Comparison of ENCODE assay signal across 26 cellular contexts in genomic region chr11:3081386-3081751, GRCh38. TPM values are rescaled to one million over a fixed set of nuclear protein-coding genes. Genes with fewer than 3 reads are reported as not detected.
DNase-seq lines count a peak whose midpoint lies in the region; ATAC-seq, FAIRE-seq and TF ChIP-seq lines count a peak whose summit lies in the region.
"Had no signal": no experiment of that assay in that cellular context is flagged by ENCODE, and none has a peak within 500 bp of the region (broad histone marks: within the 10 kb centered on the region; RNA-seq: fewer than 3 reads in every experiment).

No MANE protein-coding gene starts in this region.

- H2BK20ac ChIP-seq in IMR-90 (ENCODE audit: low read depth, low read length) (no peak overlapping the region), H1 (ENCODE audit: low read length) (no peak overlapping the region)

- H3K27me3 ChIP-seq in HepG2 (ENCODE audit: control insufficient read depth in 1 of 2, insufficient read depth in 2 of 2, low read length in 2 of 2): no peaks in the 10 kb centered on the region; a peak in 1 of 5 replicates
- H3K27me3 ChIP-seq in right lobe of liver: no peaks in the 10 kb centered on the region
- 0 out of 2 replicates have a peak, but pooled peaks cover 1% of the 10 kb centered on the region for H3K27me3 ChIP-seq in IMR-90 (ENCODE audit: control insufficient read depth, insufficient read depth, low read length)
- H3K27me3 ChIP-seq in H1 (replicated peaks in 1 of 4; ENCODE audit: control insufficient read depth in 3 of 4, extremely low read depth in 1 of 4, insufficient read depth in 3 of 4, low read length in 3 of 4): no peaks in the 10 kb centered on the region
- H3K27me3 ChIP-seq in MG63: no peaks in the 10 kb centered on the region
- no peaks in the 10 kb centered on the region for H3K27me3 ChIP-seq in effector memory CD4-positive, alpha-beta T cell (replicated peaks; ENCODE audit: control insufficient read depth, insufficient read depth, low read length, poor library complexity, severe bottlenecking)
- H3K27me3 ChIP-seq: BE2C, BLaER1 had no signal

- peaks cover 13% of the 10 kb centered on the region for H3K4me1 ChIP-seq in HepG2 (ENCODE audit: insufficient read depth, low read length)
- no peaks in the 10 kb centered on the region for H3K4me1 ChIP-seq in right lobe of liver
- H3K4me1 ChIP-seq in IMR-90 (ENCODE audit: control insufficient read depth, insufficient read depth, low read length): no peaks in the 10 kb centered on the region; the same call in 1 of the 2 replicates
- no peaks in the 10 kb centered on the region for H3K4me1 ChIP-seq in H1 (replicated peaks in 1 of 4; ENCODE audit: control insufficient read depth in 3 of 4, insufficient read depth in 4 of 4, low read length in 3 of 4)
- no peaks in the 10 kb centered on the region for H3K4me1 ChIP-seq in effector memory CD4-positive, alpha-beta T cell (ENCODE audit: control insufficient read depth, insufficient read depth, low read length, poor library complexity, severe bottlenecking)
- H3K4me1 ChIP-seq: BE2C, BLaER1 had no signal

- H3K9ac ChIP-seq in HepG2 (ENCODE audit: insufficient read depth, low read depth, low read length) (no peak overlapping the region), IMR-90 (ENCODE audit: low read depth, low read length) (no peak overlapping the region), H1 (replicated peaks in 1 of 4; ENCODE audit: extremely low read depth in 1 of 4, low read depth in 3 of 4, low read length in 3 of 4) (no peak overlapping the region)
- H3K9ac ChIP-seq: BLaER1 had no signal

- BruUV-seq in HepG2 (replicated peaks; lab: Mats Ljungman, UMichigan) (no TSS peak), IMR-90 (replicated peaks; lab: Mats Ljungman, UMichigan) (no TSS peak)

- H3K79me1 ChIP-seq in IMR-90 (ENCODE audit: low read depth in 1 of 2, low read length in 2 of 2): no peaks in the 10 kb centered on the region
- no peaks in the 10 kb centered on the region for H3K79me1 ChIP-seq in H1 (ENCODE audit: low read depth, low read length)

- FAIRE-seq in HepG2 (lab: Jason Lieb, UNC) (no peak), H1 (lab: Jason Lieb, UNC) (no peak)
- FAIRE-seq: GM12878, GM12892, GM18507, GM19239 had no signal

- H4K8ac ChIP-seq in IMR-90 (ENCODE audit: low read depth in 2 of 2, low read length in 2 of 2) (no peak overlapping the region), H1 (ENCODE audit: extremely low read depth, insufficient read depth, low read length) (no peak overlapping the region)

- H3K14ac ChIP-seq in IMR-90 (replicated peaks; ENCODE audit: low read depth, low read length) (no peak overlapping the region), H1 (ENCODE audit: insufficient read length) (no peak overlapping the region)

- H4K20me1 ChIP-seq in HepG2 (ENCODE audit: insufficient read depth, low read length) (no peaks in the 10 kb centered on the region), IMR-90 (ENCODE audit: insufficient read depth, low read length) (no peaks in the 10 kb centered on the region), H1 (replicated peaks in 1 of 2; ENCODE audit: control insufficient read depth in 1 of 2, insufficient read depth in 2 of 2, low read length in 2 of 2) (no peaks in the 10 kb centered on the region)
- H4K20me1 ChIP-seq: BLaER1 had no signal

- no peak for TF ChIP-seq RAD21 in HepG2 (CRISPR knock-in tag; IDR thresholded peaks at IDR 0.05)
- no peak for TF ChIP-seq RAD21 in IMR-90 (IDR thresholded peaks at IDR 0.05; ENCODE audit: low read length)
- TF ChIP-seq RAD21 in H1 (IDR thresholded peaks at IDR 0.05 in 1 of 2, conservative IDR thresholded peaks at IDR 0.05 in 1 of 2; ENCODE audit: low read depth in 2 of 2, low read length in 2 of 2): no peak

- no peak overlapping the region for H2BK120ac ChIP-seq in IMR-90 (ENCODE audit: low read depth, low read length)
- no peak overlapping the region for H2BK120ac ChIP-seq in H1 (replicated peaks; ENCODE audit: low read depth, low read length)

- no peaks in the 10 kb centered on the region for H3K23me2 ChIP-seq in H1 (ENCODE audit: low read depth, low read length)

- H3K23ac ChIP-seq in IMR-90 (ENCODE audit: low read depth, low read length) (no peak overlapping the region), H1 (ENCODE audit: insufficient read length) (no peak overlapping the region)

- H3K18ac ChIP-seq in IMR-90 (ENCODE audit: low read depth, low read length): no peak overlapping the region
- H3K18ac ChIP-seq in H1 (ENCODE audit: extremely low read depth, low read length): no peak overlapping the region

- H2BK15ac ChIP-seq in IMR-90 (ENCODE audit: low read depth, low read length): no peak overlapping the region
- H2BK15ac ChIP-seq in H1 (ENCODE audit: low read length): no peak overlapping the region

- CTCF ChIA-PET in HepG2 (lab: Yijun Ruan, JAX; ENCODE audit: low intra/inter-chr PET ratio, low total read pairs): no interaction called here
- CTCF ChIA-PET in IMR-90 (lab: Yijun Ruan, JAX): no interaction called here
- CTCF ChIA-PET in H1 (lab: Charles Lee; ENCODE audit: partially characterized antibody): interaction anchor here (0.9 to 1.3 kb wide), 3 partner anchors 8 to 44 kb away, joined by 3 to 6 read pairs (median 5); no protein-coding TSS in a partner anchor

- H3K9me1 ChIP-seq in IMR-90 (ENCODE audit: insufficient read depth, low read length): no peaks in the 10 kb centered on the region

- no peaks in the 10 kb centered on the region for H3K79me2 ChIP-seq in HepG2 (ENCODE audit: insufficient read depth, low read length)
- no peaks in the 10 kb centered on the region for H3K79me2 ChIP-seq in H1 (ENCODE audit: control insufficient read depth in 1 of 2, insufficient read depth in 2 of 2, low read length in 2 of 2)

- DNase-seq in HepG2 (ENCODE audit: low spot score) (no peak), right lobe of liver (no peak), IMR-90 (no peak), H1 (ENCODE audit: low read depth in 1 of 2, low spot score in 2 of 2) (no peak), MG63 (no peak)
- DNase-seq in effector memory CD4-positive, alpha-beta T cell: no peak
- DNase-seq: ACHN; BE2C; C1 segment of cervical spinal cord; CD4-positive, alpha-beta memory T cell; CD4-positive, CD25-positive, alpha-beta regulatory T cell; CD8-positive, alpha-beta memory T cell; COR-L47; DMS 273 treated with DMSO at 0.1 percent for 48 hours; DMS153; DMS53; DMS79; DND-41; EL; GDM1 had no signal

- H3K9me3 ChIP-seq in HepG2 (ENCODE audit: low read length) (no peaks in the 10 kb centered on the region), right lobe of liver (no peaks in the 10 kb centered on the region), IMR-90 (ENCODE audit: control insufficient read depth, insufficient read depth, low read length) (no peaks in the 10 kb centered on the region), H1 (ENCODE audit: insufficient read depth in 2 of 2, low read depth in 1 of 2, low read length in 1 of 2) (no peaks in the 10 kb centered on the region), MG63 (no peaks in the 10 kb centered on the region)
- H3K9me3 ChIP-seq in effector memory CD4-positive, alpha-beta T cell (ENCODE audit: control insufficient read depth, low read length): no peaks in the 10 kb centered on the region
- H3K9me3 ChIP-seq: BE2C, BLaER1 had no signal

- no peak overlapping the region for H4K91ac ChIP-seq in IMR-90 (ENCODE audit: insufficient read depth, low read depth, low read length)
- no peak overlapping the region for H4K91ac ChIP-seq in H1 (replicated peaks; ENCODE audit: insufficient read length, low read length)

- 63% methylated on average over 6 of the region's 6 CpGs for WGBS in HepG2 (ENCODE audit: low lambda C conversion rate)
- WGBS in right lobe of liver (ENCODE audit: insufficient coverage, low coverage, low lambda C conversion rate, missing lambda C conversion rate): 80% methylated on average over 2 of the region's 6 CpGs
- WGBS in IMR-90 (ENCODE audit: extremely low coverage in 2 of 2, insufficient read length in 1 of 2), 2 experiments: no CpG with 5 or more reads among the region's 6 CpGs
- WGBS in H1 (ENCODE audit: extremely low coverage in 1 of 2, insufficient coverage in 1 of 2, insufficient read length in 1 of 2, insufficient replicate concordance in 2 of 2, low coverage in 1 of 2, low lambda C conversion rate in 2 of 2, missing lambda C conversion rate in 1 of 2), 2 experiments: 97% methylated on average over 5 of the region's 6 CpGs; no CpG with 5 or more reads in 1 of the 2 experiments

- H2AK9ac ChIP-seq in IMR-90 (replicated peaks; ENCODE audit: low read depth, low read length, poor library complexity): no peak overlapping the region

- ATAC-seq in HepG2: no peak
- no peak for ATAC-seq in right lobe of liver
- ATAC-seq in IMR-90 (ENCODE audit: low read depth): no peak
- ATAC-seq: GM12878 had no signal

- intact Hi-C loops in HepG2 (cut with micrococcal nuclease; ENCODE audit: unreplicated experiment): no loop called here
- intact Hi-C loops in right lobe of liver (cut with DNase I): no loop called here
- intact Hi-C loops in IMR-90 (cut with micrococcal nuclease): no loop called here

- H3K27ac ChIP-seq in HepG2 (ENCODE audit: extremely low read length, insufficient read depth, low read length) (no peak overlapping the region), right lobe of liver (no peak overlapping the region), IMR-90 (ENCODE audit: insufficient read depth, low read length) (no peak overlapping the region), H1 (ENCODE audit: low read depth, low read length) (no peak overlapping the region)
- H3K27ac ChIP-seq in effector memory CD4-positive, alpha-beta T cell (ENCODE audit: insufficient read depth, low read length, poor library complexity, severe bottlenecking): no peak overlapping the region
- H3K27ac ChIP-seq: 22Rv1, BLaER1 had no signal

- H4K5ac ChIP-seq in IMR-90 (ENCODE audit: low read depth, low read length) (no peak overlapping the region), H1 (ENCODE audit: insufficient read length, low read depth, low read length) (no peak overlapping the region)

- no peak overlapping the region for H2BK5ac ChIP-seq in IMR-90 (ENCODE audit: low read depth, low read length, poor library complexity, severe bottlenecking)
- no peak overlapping the region for H2BK5ac ChIP-seq in H1 (ENCODE audit: low read depth, low read length)

- dilution Hi-C loops in IMR-90 (cut with HindIII; ENCODE audit: low sequenced_read_pairs, unreplicated experiment): no loop called here

- H2AK5ac ChIP-seq in IMR-90 (ENCODE audit: low read depth, low read length) (no peak overlapping the region), H1 (ENCODE audit: low read depth, low read length) (no peak overlapping the region)

- H2AFZ ChIP-seq in HepG2 (ENCODE audit: low read length): no peak overlapping the region
- no peak overlapping the region for H2AFZ ChIP-seq in IMR-90 (replicated peaks; ENCODE audit: low read length, poor library complexity)
- no peak overlapping the region for H2AFZ ChIP-seq in H1 (ENCODE audit: low read length)

- no peak overlapping the region for H2BK12ac ChIP-seq in H1 (ENCODE audit: low read depth, low read length)

- POLR2A ChIA-PET in HepG2 (lab: Yijun Ruan, JAX) (no interaction called here), IMR-90 (lab: Charles Lee; ENCODE audit: unreplicated experiment) (interaction anchor here (0.6 kb wide), 1 partner anchor 14 kb away, joined by 4 read pairs; no protein-coding TSS in a partner anchor), H1 (lab: Charles Lee; ENCODE audit: partially characterized antibody) (interaction anchor here (0.7 kb wide), 1 partner anchor 103 kb away, joined by 3 read pairs; no protein-coding TSS in a partner anchor)

- no peak for TF ChIP-seq EP300 in HepG2 (IDR thresholded peaks at IDR 0.05; ENCODE audit: low read depth in 2 of 2, low read length in 2 of 2)
- TF ChIP-seq EP300 in HepG2 (CRISPR knock-in tag; IDR thresholded peaks at IDR 0.05; ENCODE audit: borderline replicate concordance): no peak
- no peak for TF ChIP-seq EP300 in H1 (IDR thresholded peaks at IDR 0.05; ENCODE audit: borderline replicate concordance in 1 of 2, low read depth in 2 of 2, low read length in 2 of 2)

- H3K4ac ChIP-seq in IMR-90 (ENCODE audit: low read depth, low read length) (no peak overlapping the region), H1 (replicated peaks; ENCODE audit: insufficient read length, low read depth, low read length) (no peak overlapping the region)

- in situ Hi-C loops in HepG2 (cut with HindIII; ENCODE audit: extremely low pct_ligation_motif_present, low pct_unique_long_range_greater_than_20kb) (no loop called here), IMR-90 (cut with MboI; ENCODE audit: low sequenced_read_pairs) (no loop called here)

- H3K36me3 ChIP-seq in HepG2 (replicated peaks in 1 of 2; ENCODE audit: control insufficient read depth in 1 of 2, insufficient read depth in 2 of 2, low read length in 2 of 2): no peaks in the 10 kb centered on the region
- no peaks in the 10 kb centered on the region for H3K36me3 ChIP-seq in right lobe of liver
- no peaks in the 10 kb centered on the region for H3K36me3 ChIP-seq in IMR-90 (ENCODE audit: control insufficient read depth, insufficient read depth, low read length)
- no peaks in the 10 kb centered on the region for H3K36me3 ChIP-seq in H1 (ENCODE audit: control insufficient read depth in 2 of 4, insufficient read depth in 4 of 4, low read length in 3 of 4)
- no peaks in the 10 kb centered on the region for H3K36me3 ChIP-seq in MG63
- no peaks in the 10 kb centered on the region for H3K36me3 ChIP-seq in effector memory CD4-positive, alpha-beta T cell (ENCODE audit: control insufficient read depth, insufficient read depth, low read length)
- H3K36me3 ChIP-seq: BE2C, BLaER1 had no signal

- H3K56ac ChIP-seq in IMR-90 (ENCODE audit: extremely low read depth, insufficient read depth, low read length): no peak overlapping the region
- no peak overlapping the region for H3K56ac ChIP-seq in H1 (replicated peaks; ENCODE audit: insufficient read length, low read depth, low read length)

- TF ChIP-seq POLR2A in HepG2 (IDR thresholded peaks at IDR 0.05; ENCODE audit: insufficient read depth in 1 of 2, low read depth in 2 of 2, low read length in 2 of 2) (no peak), right lobe of liver (IDR thresholded peaks at IDR 0.05) (no peak), IMR-90 (IDR thresholded peaks at IDR 0.05; ENCODE audit: low read depth, low read length) (no peak), H1 (IDR thresholded peaks at IDR 0.05; ENCODE audit: control extremely low read depth in 1 of 2, low read depth in 2 of 2, low read length in 2 of 2) (no peak)

- H3K4me3 ChIP-seq in HepG2 (replicated peaks in 1 of 3; ENCODE audit: insufficient read depth in 1 of 3, low read depth in 2 of 3, low read length in 3 of 3): no peak overlapping the region
- no peak overlapping the region for H3K4me3 ChIP-seq in right lobe of liver
- no peak overlapping the region for H3K4me3 ChIP-seq in IMR-90 (ENCODE audit: insufficient read depth, low read depth, low read length)
- H3K4me3 ChIP-seq in H1 (ENCODE audit: extremely low read depth in 1 of 4, insufficient read depth in 2 of 4, low read depth in 3 of 4, low read length in 4 of 4): no peak overlapping the region
- H3K4me3 ChIP-seq in MG63: no peak overlapping the region
- no peak overlapping the region for H3K4me3 ChIP-seq in effector memory CD4-positive, alpha-beta T cell (ENCODE audit: insufficient read depth, low read depth, low read length, poor library complexity, severe bottlenecking)
- H3K4me3 ChIP-seq: BLaER1, GM12878 had no signal

- H3K4me2 ChIP-seq in HepG2 (ENCODE audit: low read depth, low read length) (no peak overlapping the region), IMR-90 (ENCODE audit: low read depth, low read length) (no peak overlapping the region), H1 (ENCODE audit: insufficient read depth in 1 of 2, low read depth in 2 of 2, low read length in 2 of 2) (no peak overlapping the region)
- H3K4me2 ChIP-seq: BLaER1 had no signal

- TF ChIP-seq CTCF in HepG2 (CRISPR knock-in tag; IDR thresholded peaks at IDR 0.05) (no peak), right lobe of liver (IDR thresholded peaks at IDR 0.05) (no peak), IMR-90 (conservative IDR thresholded peaks at IDR 0.05; ENCODE audit: low read depth, low read length) (no peak), H1 (IDR thresholded peaks at IDR 0.05; ENCODE audit: control extremely low read depth in 1 of 3, insufficient read depth in 1 of 3, low read depth in 1 of 3, low read length in 3 of 3) (no peak)

RNA-seq across cellular contexts. Expression of gene CARS1, which starts 24.1 kb away (rescaled TPM):
- total RNA-seq in HepG2 (2016; rRNA removed; fragmentation: Illumina TruSeq; extraction: Trizol) (32.1 and 33.8 TPM in 2 replicates), right lobe of liver (10 to 100 TPM; 17.3 to 44.7 (median 22.7) TPM), IMR-90 (2012; rRNA removed) (65.8 and 78.3 TPM in 2 replicates)
- total RNA-seq in HepG2 (2016; cell fraction: cytosol; rRNA removed; fragmentation: Illumina TruSeq; extraction: Trizol; ENCODE audit: low read depth): 6.6 and 6.8 TPM in 2 replicates
- 31.0 and 33.3 TPM in 2 replicates for total RNA-seq in HepG2 (2016; cell fraction: insoluble cytoplasmic fraction; rRNA removed; fragmentation: Illumina TruSeq; extraction: Trizol)
- 11.2 and 30.8 TPM in 2 replicates for total RNA-seq in HepG2 (2016; cell fraction: membrane; rRNA removed; fragmentation: Illumina TruSeq; extraction: Trizol)
- total RNA-seq in HepG2 (2016; cell fraction: nucleus; rRNA removed; fragmentation: Illumina TruSeq; extraction: Trizol): 32.2 and 55.6 TPM in 2 replicates
- polyA plus RNA-seq in HepG2 (2011; rRNA removed) (47.0 and 51.1 TPM in 2 replicates), IMR-90 (2012; rRNA removed) (62.5 and 72.7 TPM in 2 replicates), H1 (2011; rRNA removed) (44.1 and 52.2 TPM in 2 replicates)
- 24.8 and 30.7 TPM in 2 replicates for polyA plus RNA-seq in HepG2 (2011; cell fraction: cytosol; rRNA removed)
- 122 and 123 TPM in 2 replicates for polyA plus RNA-seq in HepG2 (2011; cell fraction: nucleus; rRNA removed)
- 27.1 and 55.0 TPM in 2 replicates for polyA plus RNA-seq in HepG2 (2012)
- 5.3 and 6.3 TPM in 2 replicates for polyA plus RNA-seq in HepG2 (2016; cell fraction: cytosol; fragmentation: Illumina TruSeq; extraction: Trizol; ENCODE audit: low read depth)
- 28.8 and 29.1 TPM in 2 replicates for polyA plus RNA-seq in HepG2 (2016; cell fraction: insoluble cytoplasmic fraction; fragmentation: Illumina TruSeq; extraction: Trizol; ENCODE audit: low read depth)
- polyA plus RNA-seq in HepG2 (2016; cell fraction: membrane; fragmentation: Illumina TruSeq; extraction: Trizol; ENCODE audit: low read depth): 8.7 and 27.3 TPM in 2 replicates
- 59.1 and 103 TPM in 2 replicates for polyA plus RNA-seq in HepG2 (2016; cell fraction: nucleus; fragmentation: Illumina TruSeq; extraction: Trizol; ENCODE audit: insufficient read depth, low read depth)
- 27.7 and 54.6 TPM in 2 replicates for polyA minus RNA-seq in HepG2 (2011; rRNA and poly(A)+ RNA removed; ENCODE audit: low replicate concordance)
- 18.4 and 22.4 TPM in 2 replicates for polyA minus RNA-seq in HepG2 (2011; cell fraction: cytosol; rRNA and poly(A)+ RNA removed)
- polyA minus RNA-seq in HepG2 (2011; cell fraction: nucleus; rRNA and poly(A)+ RNA removed): 55.0 and 56.3 TPM in 2 replicates
- 42.2 and 49.8 TPM in 2 replicates for polyA plus RNA-seq in IMR-90 (2012; cell fraction: cytosol; rRNA removed)
- 168 and 280 TPM in 2 replicates for polyA plus RNA-seq in IMR-90 (2012; cell fraction: nucleus; rRNA removed; ENCODE audit: low replicate concordance)
- 89.4 and 100 TPM in 2 replicates for total RNA-seq in H1 (2021; fragmentation: NEBNext Ultra II Directional; extraction: Animal tissue kit (Norgen Biotek cat#: 25700))
- polyA plus RNA-seq in H1 (2011; cell fraction: cytosol; rRNA removed): 80.1 TPM
- 153 TPM for polyA plus RNA-seq in H1 (2011; cell fraction: nucleus; rRNA removed)
- 66.9 to 85.6 TPM (median 81.2 TPM) in 4 replicates for polyA plus RNA-seq in H1 (2012, experiment 1 of 2)
- polyA plus RNA-seq in H1 (2012, experiment 2 of 2): 40.9 TPM
- 50.9 TPM for polyA plus RNA-seq in H1 (2013, experiment 1 of 2)
- polyA plus RNA-seq in H1 (2013, experiment 2 of 2): 47.6 TPM
- 61.8 and 68.1 TPM in 2 replicates for polyA minus RNA-seq in H1 (2011; rRNA and poly(A)+ RNA removed)
- polyA minus RNA-seq in H1 (2011; cell fraction: cytosol; rRNA and poly(A)+ RNA removed): 33.2 TPM
- polyA minus RNA-seq in H1 (2011; cell fraction: nucleus; rRNA and poly(A)+ RNA removed): 83.4 TPM
- total RNA-seq in MG63 (2014; rRNA removed; shearing (Covaris generic); ENCODE audit: low replicate concordance): 48.5 and 57.2 TPM in 2 replicates

Comparison
In these comparisons a context has a peak if more than half of its experiments do, and no peak if none do; other contexts are left out.
1. Of the 41 proteins assayed by ChIP-seq in both HepG2 and H1: peak only in HepG2: none; only in H1: none; in both: MAFK; in neither: 40.